8 cellular contexts compared by ENCODE assay signal in genomic region chr4:6673660-6674499, GRCh38. TPM values are rescaled to one million over a fixed set of nuclear protein-coding genes. Genes with fewer than 3 reads are reported as not detected.
DNase-seq lines count a peak whose midpoint lies in the region; ATAC-seq and TF ChIP-seq lines count a peak whose summit lies in the region.

No MANE protein-coding gene starts in this region.

- 36% methylated on average over 4 of the region's 89 CpGs; no CpG with 5 or more reads in 1 of the 2 donors for WGBS in gastroesophageal sphincter (ENCODE audit: low coverage in 1 of 2), 2 donors
- no CpG with 5 or more reads among the region's 89 CpGs for WGBS in neuronal stem cell (ENCODE audit: extremely low coverage in 2 of 2, insufficient read length in 2 of 2, insufficient replicate concordance in 1 of 2), 2 donors

- H3K4me3 Mint-ChIP-seq in GM23338: peak overlapping the region; percentile 89

- H3K4me1 Mint-ChIP-seq in GM23338: peaks cover 37% of the 10 kb centered on the region

- H2BK15ac ChIP-seq in neuronal stem cell (ENCODE audit: low read length): no peak overlapping the region

- H3K9me3 ChIP-seq in gastroesophageal sphincter: no peaks in the 10 kb centered on the region
- H3K9me3 ChIP-seq in neuronal stem cell (replicated peaks in 1 of 2; ENCODE audit: control insufficient read depth in 2 of 2, insufficient read depth in 1 of 2, low read depth in 1 of 2, low read length in 2 of 2): peaks cover 0 to 7% of the 10 kb centered on the region in 2 donors
- H3K9me3 ChIP-seq in subcutaneous abdominal adipose tissue (ENCODE audit: control insufficient read depth in 5 of 5, low read length in 5 of 5): no peaks in the 10 kb centered on the region

- H3K4me1 ChIP-seq in GM23338 (ENCODE audit: insufficient read depth): peaks cover 23% of the 10 kb centered on the region
- H3K4me1 ChIP-seq in gastroesophageal sphincter: peaks cover 0 to 51% (median 27%) of the 10 kb centered on the region in 3 donors
- peaks cover 0 to 8% of the 10 kb centered on the region in 2 donors for H3K4me1 ChIP-seq in neuronal stem cell (ENCODE audit: control insufficient read depth in 2 of 2, insufficient read depth in 1 of 2, low read depth in 1 of 2, low read length in 2 of 2)
- H3K4me1 ChIP-seq in subcutaneous abdominal adipose tissue (ENCODE audit: control insufficient read depth in 5 of 5, insufficient read depth in 5 of 5, low read length in 5 of 5): peaks cover 12 to 38% (median 29%) of the 10 kb centered on the region in 5 donors

- peak overlapping the region; percentile 89 for H3K18ac ChIP-seq in neuronal stem cell (ENCODE audit: low read length)

- H3K27ac Mint-ChIP-seq in GM23338: peak overlapping the region; percentile 96

- peaks cover 30% of the 10 kb centered on the region for H3K79me2 ChIP-seq in GM23338 (replicated peaks; ENCODE audit: insufficient read depth)

- DNase-seq in EL: peak; percentile 93
- DNase-seq in GM23338 (ENCODE audit: low spot score): peak; percentile 97
- DNase-seq in LNCaP clone FGC (ENCODE audit: low read depth): peak; percentile 93
- peak; percentile 70 to 80 for DNase-seq in SHP77 (lab: John Stamatoyannopoulos, UW)
- peak; percentile 79 to 93 (median 90) for DNase-seq in activated naive CD4-positive, alpha-beta T cell (lab: John Stamatoyannopoulos, UW)
- DNase-seq in neuronal stem cell (ENCODE audit: low spot score): peak; percentile 94

- H3K4me3 ChIP-seq in GM23338 (peak overlapping the region; percentile 83), LNCaP clone FGC (ENCODE audit: low read depth, low read length) (peak overlapping the region; percentile 70), gastroesophageal sphincter (peak overlapping the region; percentile 79 to 90), neuronal stem cell (ENCODE audit: low read length in 2 of 2) (peak overlapping the region; percentile 60 to 95), subcutaneous abdominal adipose tissue (ENCODE audit: low read depth in 1 of 5, low read length in 5 of 5) (peak overlapping the region; percentile 57 to 85 (median 76))

- H2BK12ac ChIP-seq in neuronal stem cell (ENCODE audit: low read length): no peak overlapping the region

- peak overlapping the region; percentile 52 for H2AFZ ChIP-seq in GM23338
- H2AFZ ChIP-seq in neuronal stem cell (ENCODE audit: low read length): peak overlapping the region; percentile 90

- TF ChIP-seq CTCF in GM23338 (conservative IDR thresholded peaks at IDR 0.05; ENCODE audit: low read depth in 2 of 2) (no peak), LNCaP clone FGC (IDR thresholded peaks at IDR 0.05; ENCODE audit: control insufficient read depth, extremely low read depth, insufficient read depth) (0 out of 2 replicates have a peak, but pooled peaks have one; percentile 10), gastroesophageal sphincter (IDR thresholded peaks at IDR 0.05) (peak in 2 of 4 experiments; percentile 1 to 37)

- H3F3A ChIP-seq in GM23338 (replicated peaks; ENCODE audit: low read depth): no peaks in the 10 kb centered on the region

- H3K36me3 ChIP-seq in GM23338 (ENCODE audit: insufficient read depth): peaks cover 5% of the 10 kb centered on the region; the same call in 1 of the 2 replicates
- H3K36me3 ChIP-seq in gastroesophageal sphincter: peaks cover 0 to 31% of the 10 kb centered on the region in 2 donors
- H3K36me3 ChIP-seq in neuronal stem cell (replicated peaks in 1 of 2; ENCODE audit: control insufficient read depth in 2 of 2, insufficient read depth in 2 of 2, low read length in 2 of 2): peaks cover 15 to 23% of the 10 kb centered on the region in 2 donors
- peaks cover 0 to 17% (median 0%) of the 10 kb centered on the region in 5 donors for H3K36me3 ChIP-seq in subcutaneous abdominal adipose tissue (ENCODE audit: control insufficient read depth in 5 of 5, insufficient read depth in 5 of 5, low read length in 5 of 5)

- peak overlapping the region; percentile 17 for H2AK5ac ChIP-seq in neuronal stem cell (ENCODE audit: low read depth, low read length)

- no peak overlapping the region for H2BK120ac ChIP-seq in neuronal stem cell (ENCODE audit: low read depth, low read length)

- H3K27ac ChIP-seq in GM23338 (ENCODE audit: low read depth) (peak overlapping the region; percentile 34; the same call in 1 of the 2 replicates), gastroesophageal sphincter (peak overlapping the region; percentile 58 to 94 (median 89)), neuronal stem cell (replicated peaks; ENCODE audit: low read length) (peak overlapping the region; percentile 75), subcutaneous abdominal adipose tissue (ENCODE audit: low read depth, low read length) (peak overlapping the region; percentile 72)

- no peaks in the 10 kb centered on the region for H3K9me2 ChIP-seq in GM23338 (ENCODE audit: insufficient read depth)

- H3K23ac ChIP-seq in neuronal stem cell (ENCODE audit: low read depth, low read length, poor library complexity): peak overlapping the region; percentile 92

- no peak overlapping the region for H4K91ac ChIP-seq in neuronal stem cell (ENCODE audit: low read depth, low read length, poor library complexity)

- H3K4me2 ChIP-seq in GM23338 (peak overlapping the region; percentile 87), neuronal stem cell (ENCODE audit: insufficient read depth, low read length, poor library complexity, severe bottlenecking) (peak overlapping the region; percentile 82)

- peaks cover 5% of the 10 kb centered on the region; the same call in 2 of the 3 replicates for H3K9me3 Mint-ChIP-seq in GM23338

- H3K27me3 ChIP-seq in GM23338 (ENCODE audit: insufficient read depth) (no peaks in the 10 kb centered on the region), gastroesophageal sphincter (no peaks in the 10 kb centered on the region), neuronal stem cell (ENCODE audit: control insufficient read depth in 3 of 3, insufficient read depth in 3 of 3, low read depth in 1 of 3, low read length in 3 of 3) (peaks cover 0 to 6% (median 0%) of the 10 kb centered on the region in 3 experiments), subcutaneous abdominal adipose tissue (ENCODE audit: control insufficient read depth in 5 of 5, insufficient read depth in 4 of 5, low read length in 5 of 5) (no peaks in the 10 kb centered on the region)

- peaks cover 22% of the 10 kb centered on the region for H3K27me3 Mint-ChIP-seq in GM23338 (ENCODE audit: insufficient read depth, low read depth, poor library complexity)

- peaks cover 46% of the 10 kb centered on the region for H3K36me3 Mint-ChIP-seq in GM23338 (ENCODE audit: low read depth)

- H3K14ac ChIP-seq in neuronal stem cell (ENCODE audit: low read length): peak overlapping the region; percentile 43

- H3K9ac ChIP-seq in neuronal stem cell (ENCODE audit: low read depth, low read length, poor library complexity) (peak overlapping the region; percentile 95), subcutaneous abdominal adipose tissue (ENCODE audit: low read length in 5 of 5) (peak overlapping the region; percentile 38 to 76 (median 63))

- H3K4ac ChIP-seq in neuronal stem cell (ENCODE audit: low read length): no peak overlapping the region

- TF ChIP-seq POLR2A in gastroesophageal sphincter (IDR thresholded peaks at IDR 0.05): peak; percentile 52 to 55

- H4K8ac ChIP-seq in neuronal stem cell (ENCODE audit: low read depth, low read length): no peak overlapping the region

- H2BK5ac ChIP-seq in neuronal stem cell (ENCODE audit: low read length): peak overlapping the region; percentile 31

- ATAC-seq in GM23338: peak; percentile 85
- ATAC-seq in gastroesophageal sphincter: peak; percentile 98

- TF ChIP-seq EP300 in gastroesophageal sphincter (IDR thresholded peaks at IDR 0.05): no peak

- peaks cover 8% of the 10 kb centered on the region for H3K79me1 ChIP-seq in neuronal stem cell (ENCODE audit: low read depth, low read length)

- peaks cover 27% of the 10 kb centered on the region for H4K20me1 ChIP-seq in GM23338 (replicated peaks; ENCODE audit: insufficient read depth)

TF ChIP-seq in GM23338, 12 proteins besides CTCF, POLR2A, EP300 and RAD21:
- peak; percentile 68; the same call in 1 of the 2 replicates for TF ChIP-seq ETS1 (IDR thresholded peaks at IDR 0.05)
- peak; percentile 90 for TF ChIP-seq POLR2AphosphoS5 (IDR thresholded peaks at IDR 0.05; ENCODE audit: low read depth)
- TF ChIP-seq JUNB (IDR thresholded peaks at IDR 0.05; ENCODE audit: unreplicated experiment): no peak

RNA-seq across cellular contexts. Expression of gene S100P, which starts 19.8 kb away (rescaled TPM):
- 0.43 TPM in 1 of 2 replicates, not detected in the other for total RNA-seq in GM23338 (2014; rRNA removed; shearing (Covaris generic))
- 0.32 TPM in 1 of 2 replicates, not detected in the other for polyA plus RNA-seq in GM23338 (2016; fragmentation: Nextera tagmentation; extraction: Ambion mirVana)
- 1 to 10 TPM in 1 of 4 donors, under 1 TPM in 1, not detected in 2; 0.94 to 9.7 TPM for total RNA-seq in gastroesophageal sphincter
- 0.32 TPM for polyA plus RNA-seq in neuronal stem cell (2013, experiment 1 of 2)
- polyA plus RNA-seq in neuronal stem cell (2013, experiment 2 of 2): not detected

RNA-seq across cellular contexts. Expression of gene MRFAP1, which starts 33.4 kb away (rescaled TPM):
- 154 and 168 TPM in 2 replicates for total RNA-seq in GM23338 (2014; rRNA removed; shearing (Covaris generic))
- 272 and 288 TPM in 2 replicates for polyA plus RNA-seq in GM23338 (2016; fragmentation: Nextera tagmentation; extraction: Ambion mirVana)
- total RNA-seq in gastroesophageal sphincter: 100 to 1,000 TPM; 202 to 358 (median 277) TPM
- 198 TPM for polyA plus RNA-seq in neuronal stem cell (2013, experiment 1 of 2)
- polyA plus RNA-seq in neuronal stem cell (2013, experiment 2 of 2): 203 TPM

RNA-seq across cellular contexts. Expression of gene MRFAP1L1, which starts 35.8 kb away (rescaled TPM):
- 58.2 and 61.6 TPM in 2 replicates for total RNA-seq in GM23338 (2014; rRNA removed; shearing (Covaris generic))
- polyA plus RNA-seq in GM23338 (2016; fragmentation: Nextera tagmentation; extraction: Ambion mirVana): 63.4 and 73.8 TPM in 2 replicates
- 10 to 100 TPM; 59.2 to 74.1 (median 66.8) TPM for total RNA-seq in gastroesophageal sphincter
- polyA plus RNA-seq in neuronal stem cell (2013, experiment 1 of 2): 58.3 TPM
- polyA plus RNA-seq in neuronal stem cell (2013, experiment 2 of 2): 58.9 TPM

RNA-seq across cellular contexts. Expression of gene BLOC1S4, which starts 42.1 kb away (rescaled TPM):
- 33.7 and 35.2 TPM in 2 replicates for total RNA-seq in GM23338 (2014; rRNA removed; shearing (Covaris generic))
- polyA plus RNA-seq in GM23338 (2016; fragmentation: Nextera tagmentation; extraction: Ambion mirVana): 23.9 and 26.5 TPM in 2 replicates
- 10 to 100 TPM; 10.1 to 20.7 (median 18.7) TPM for total RNA-seq in gastroesophageal sphincter
- polyA plus RNA-seq in neuronal stem cell (2013, experiment 1 of 2): 13.1 TPM
- polyA plus RNA-seq in neuronal stem cell (2013, experiment 2 of 2): 12.4 TPM

Comparison
In these comparisons a context has a peak if more than half of its experiments do, and no peak if none do; other contexts are left out.
1. Peak in every context shown above with its lines: DNase-seq, ATAC-seq, H3K4me3 ChIP-seq and H3K27ac ChIP-seq.
2. H3K27ac ChIP-seq: peak in every context shown above with its lines; median percentile 89 in gastroesophageal sphincter; 75 in neuronal stem cell; 72 in subcutaneous abdominal adipose tissue; 34 in GM23338.